Comparison of ENCODE assay signal across 14 cellular contexts in genomic region chr11:35367491-35367890, GRCh38. TPM values are rescaled to one million over a fixed set of nuclear protein-coding genes. Genes with fewer than 3 reads are reported as not detected.
A peak's percentile ranks its signal among the peaks of the same experiment; 100 is the strongest.
DNase-seq lines count a peak whose midpoint lies in the region; ATAC-seq and TF ChIP-seq lines count a peak whose summit lies in the region.
"Had no signal": no experiment of that assay in that cellular context is flagged by ENCODE, and none has a peak within 500 bp of the region (broad histone marks: within the 10 kb centered on the region; RNA-seq: fewer than 3 reads in every experiment).

No MANE protein-coding gene starts in this region.

- H2AFZ ChIP-seq in neural progenitor cell (replicated peaks): no peak overlapping the region

- no peak for TF ChIP-seq CTCF in ascending aorta (IDR thresholded peaks at IDR 0.05)
- TF ChIP-seq CTCF in neural progenitor cell (IDR thresholded peaks at IDR 0.05): no peak

- H3K27ac Mint-ChIP-seq in neural progenitor cell: no peak overlapping the region

- H3K79me2 ChIP-seq in neural progenitor cell (ENCODE audit: low read depth): no peaks in the 10 kb centered on the region

- no peaks in the 10 kb centered on the region for H3K36me3 ChIP-seq in ascending aorta
- H3K36me3 ChIP-seq in skeletal muscle tissue (ENCODE audit: control insufficient read depth in 3 of 3, insufficient read depth in 3 of 3, low read length in 3 of 3): no peaks in the 10 kb centered on the region
- no peaks in the 10 kb centered on the region for H3K36me3 ChIP-seq in neural progenitor cell
- H3K36me3 ChIP-seq in SJCRH30: no peaks in the 10 kb centered on the region

- DNase-seq in HPDE6-E6E7 (ENCODE audit: extremely low spot score) (peak; percentile 44), ascending aorta (ENCODE audit: low spot score in 2 of 2) (no peak), foreskin melanocyte (peak; percentile 70), neural progenitor cell (ENCODE audit: low spot score) (no peak), superior temporal gyrus (ENCODE audit: extremely low spot score) (no peak), SJCRH30 (no peak)
- DNase-seq: activated CD4-positive, CD25-positive, alpha-beta regulatory T cell treated with anti-CD3 and anti-CD28 coated beads, Interleukin-2, amount 50 U/mL, for 72 hours; cortex of kidney; hippocampal formation; mesendoderm; NCI-H1105 treated with DMSO at 0.1 percent for 48 hours; NCI-H510A had no signal

- H3F3A ChIP-seq in neural progenitor cell (ENCODE audit: low read depth): no peaks in the 10 kb centered on the region

- H3K4me3 ChIP-seq in ascending aorta (no peak overlapping the region), skeletal muscle tissue (ENCODE audit: low read length in 3 of 3) (no peak overlapping the region), neural progenitor cell (no peak overlapping the region), SJCRH30 (no peak overlapping the region)

- H3K36me3 Mint-ChIP-seq in neural progenitor cell: no peaks in the 10 kb centered on the region

- peaks cover 9% of the 10 kb centered on the region for H3K27me3 Mint-ChIP-seq in neural progenitor cell (ENCODE audit: insufficient read depth, low read depth)

- peak overlapping the region; percentile 8 to 51 for H3K27ac ChIP-seq in ascending aorta
- peak overlapping the region; percentile 83 for H3K27ac ChIP-seq in skeletal muscle tissue (ENCODE audit: low read depth, low read length)
- no peak overlapping the region for H3K27ac ChIP-seq in neural progenitor cell
- H3K27ac ChIP-seq in SJCRH30: no peak overlapping the region

- H3K4me1 Mint-ChIP-seq in neural progenitor cell: peaks cover 15% of the 10 kb centered on the region

- intact Hi-C loops in ascending aorta (cut with DNase I): loop anchor here (2.0 to 10.0 kb wide), 5 partner anchors 19 to 1103 kb away; no protein-coding TSS in a partner anchor

- no peaks in the 10 kb centered on the region for H4K20me1 ChIP-seq in neural progenitor cell (ENCODE audit: low read depth)

- H3K9me3 ChIP-seq in ascending aorta: no peaks in the 10 kb centered on the region
- peaks cover 0 to 2% (median 0%) of the 10 kb centered on the region in 3 donors for H3K9me3 ChIP-seq in skeletal muscle tissue (ENCODE audit: control insufficient read depth in 3 of 3, low read length in 3 of 3)
- no peaks in the 10 kb centered on the region for H3K9me3 ChIP-seq in neural progenitor cell (ENCODE audit: low read depth)
- no peaks in the 10 kb centered on the region for H3K9me3 ChIP-seq in SJCRH30 (replicated peaks)

- no peak overlapping the region for H3K9ac ChIP-seq in skeletal muscle tissue (ENCODE audit: low read depth in 1 of 3, low read length in 3 of 3)
- no peak overlapping the region for H3K9ac ChIP-seq in neural progenitor cell

- H3K4me1 ChIP-seq in ascending aorta (peaks cover 5 to 29% of the 10 kb centered on the region in 2 donors), skeletal muscle tissue (ENCODE audit: control insufficient read depth in 3 of 3, insufficient read depth in 3 of 3, low read length in 3 of 3) (peaks cover 15 to 37% (median 32%) of the 10 kb centered on the region in 3 donors), neural progenitor cell (no peaks in the 10 kb centered on the region), SJCRH30 (no peaks in the 10 kb centered on the region)

- H3K4me3 Mint-ChIP-seq in neural progenitor cell: no peak overlapping the region

- no peak overlapping the region for H3K4me2 ChIP-seq in neural progenitor cell

- ATAC-seq in HG03378 (IDR thresholded peaks at IDR 0.05; ENCODE audit: unreplicated experiment): no peak

- H3K27me3 ChIP-seq in ascending aorta (no peaks in the 10 kb centered on the region), skeletal muscle tissue (ENCODE audit: control insufficient read depth in 3 of 3, insufficient read depth in 3 of 3, low read length in 3 of 3) (no peaks in the 10 kb centered on the region), neural progenitor cell (no peaks in the 10 kb centered on the region), SJCRH30 (no peaks in the 10 kb centered on the region)

- H3K9me3 Mint-ChIP-seq in neural progenitor cell: peaks cover 3% of the 10 kb centered on the region

RNA-seq across cellular contexts. Expression of gene SLC1A2, which starts 51.9 kb away (rescaled TPM):
- 0.32 TPM for total RNA-seq in ascending aorta
- total RNA-seq in skeletal muscle tissue: 1.6 TPM
- total RNA-seq in neural progenitor cell (ENCODE audit: low replicate concordance): 4.2 and 4.9 TPM in 2 replicates
- not detected in 2 replicates for total RNA-seq in SJCRH30 (2014; rRNA removed; shearing (Covaris generic))

Comparison
In these comparisons a context has a peak if more than half of its experiments do, and no peak if none do; other contexts are left out.
1. DNase-seq: peak in HPDE6-E6E7 (single experiment) and foreskin melanocyte (single experiment); none in ascending aorta (0 of 2), neural progenitor cell (single experiment), superior temporal gyrus (single experiment) and SJCRH30 (0 of 2).
2. H3K27ac ChIP-seq: peak in ascending aorta (2 of 2) and skeletal muscle tissue (single experiment); none in neural progenitor cell (single experiment) and SJCRH30 (single experiment).